ENCODE assay signal across 16 cellular contexts in the genomic region with DNA sequence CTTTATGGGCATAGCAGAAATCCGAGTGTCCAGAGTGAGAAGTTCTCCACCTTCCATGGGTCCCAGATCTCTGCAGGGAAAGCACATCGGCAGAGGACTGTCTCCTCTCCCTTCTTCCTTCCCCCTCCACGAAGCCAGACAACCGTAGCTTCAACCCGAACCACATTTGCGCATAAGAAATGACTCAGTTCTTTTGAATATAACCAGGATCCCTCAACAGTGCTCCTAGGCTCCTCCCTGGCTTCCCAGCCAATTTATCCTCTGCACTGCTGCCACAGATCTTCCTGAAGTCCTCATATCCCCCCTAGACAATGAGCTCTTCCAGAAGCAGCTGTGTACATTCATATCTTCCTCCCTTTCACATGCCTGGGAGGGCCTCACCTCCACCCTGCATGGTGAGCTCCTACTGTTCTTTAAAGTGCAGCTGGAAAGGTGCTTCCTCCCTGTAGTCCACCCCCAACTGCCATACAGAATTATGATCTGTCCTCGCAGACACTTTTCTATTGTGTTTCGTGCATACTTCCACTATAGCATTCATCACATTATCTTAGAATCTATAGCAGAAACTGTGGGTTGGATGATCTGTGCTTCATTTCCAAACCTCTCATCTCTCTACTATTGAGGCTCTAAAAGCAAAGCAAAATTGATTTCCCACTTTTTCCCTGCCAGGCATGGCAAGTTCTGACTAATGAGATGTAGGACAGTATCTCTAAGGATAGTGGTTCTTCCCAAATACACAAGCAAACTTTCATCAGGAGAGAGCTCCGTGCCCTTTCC.
"Had no signal": no experiment of that assay in that cellular context is flagged by ENCODE, and none has a peak within 500 bp of the region (broad histone marks: within the 10 kb centered on the region; RNA-seq: fewer than 3 reads in every experiment).

No MANE protein-coding gene starts in this region.

- H3K36me3 ChIP-seq: colonic mucosa, gastroesophageal sphincter, left lung, prostate gland, spleen, tibial nerve, vagina had no signal

- DNase-seq: activated CD4-positive, alpha-beta memory T cell treated with anti-CD3 and anti-CD28 coated beads for 36 hours; activated CD4-positive, alpha-beta T cell treated with anti-CD3 and anti-CD28 coated beads for 1 hour; activated naive CD4-positive, alpha-beta T cell; colonic mucosa; islet precursor cell; left lung; natural killer cell; spleen; stimulated activated CD4-positive, alpha-beta T cell treated with anti-CD3 and anti-CD28 coated beads, Interleukin-1b, Interleukin-23, amount 100 ng/mL, for 48 hours; stimulated activated naive B cell treated with anti-CD40 and anti-IgM and Interleukin-4, amounts not matched to agents 10 μg/mL and 1 μg/mL and 100 μg/mL, for 72 hours had no signal

- H3K9me3 ChIP-seq: colonic mucosa, left lung, prostate gland, spleen, tibial nerve, vagina had no signal

- H3K36me3 Mint-ChIP-seq: activated CD4-positive, alpha-beta memory T cell treated with anti-CD3 and anti-CD28 coated beads for 36 hours; natural killer cell; stimulated activated naive B cell treated with anti-CD40 and anti-IgM and Interleukin-4, amounts not matched to agents 10 μg/mL and 1 μg/mL and 100 μg/mL, for 72 hours had no signal

- ATAC-seq: gastroesophageal sphincter; left lung; natural killer cell; sciatic nerve; stimulated activated naive B cell treated with anti-CD40 and anti-IgM and Interleukin-4, amounts not matched to agents 10 μg/mL and 1 μg/mL and 100 μg/mL, for 72 hours had no signal

- H3K4me3 ChIP-seq: colonic mucosa, gastroesophageal sphincter, left lung, prostate gland, spleen, tibial nerve, vagina had no signal

- H3K9me3 Mint-ChIP-seq: activated CD4-positive, alpha-beta memory T cell treated with anti-CD3 and anti-CD28 coated beads for 36 hours; activated T-helper 1 cell treated with anti-CD3 and anti-CD28 coated beads, Interleukin-12 subunit alpha, Interleukin-12 subunit beta, Interleukin-2, Interleukin-4 antibody, amounts not matched to agents 30 ng/mL and 10 ng/mL and 1 ng/mL, durations not matched to agents 14 hours and 24 hours and 36 hours; natural killer cell had no signal

- H3K27me3 ChIP-seq: colonic mucosa, tibial nerve, vagina had no signal

- H3K4me1 Mint-ChIP-seq: natural killer cell; stimulated activated naive B cell treated with anti-CD40 and anti-IgM and Interleukin-4, amounts not matched to agents 10 μg/mL and 1 μg/mL and 100 μg/mL, for 72 hours had no signal

- H3K27ac Mint-ChIP-seq: activated CD4-positive, alpha-beta memory T cell treated with anti-CD3 and anti-CD28 coated beads for 36 hours; activated T-helper 1 cell treated with anti-CD3 and anti-CD28 coated beads, Interleukin-12 subunit alpha, Interleukin-12 subunit beta, Interleukin-2, Interleukin-4 antibody, amounts not matched to agents 30 ng/mL and 10 ng/mL and 1 ng/mL, durations not matched to agents 14 hours and 24 hours and 36 hours; natural killer cell; stimulated activated naive B cell treated with anti-CD40 and anti-IgM and Interleukin-4, amounts not matched to agents 10 μg/mL and 1 μg/mL and 100 μg/mL, for 72 hours had no signal

- H3K4me1 ChIP-seq: colonic mucosa, gastroesophageal sphincter, left lung, prostate gland, spleen, tibial nerve, vagina had no signal

- H3K27ac ChIP-seq: colonic mucosa, gastroesophageal sphincter, left lung, prostate gland, spleen, tibial nerve, vagina had no signal

- H3K4me3 Mint-ChIP-seq: activated CD4-positive, alpha-beta memory T cell treated with anti-CD3 and anti-CD28 coated beads for 36 hours; activated T-helper 1 cell treated with anti-CD3 and anti-CD28 coated beads, Interleukin-12 subunit alpha, Interleukin-12 subunit beta, Interleukin-2, Interleukin-4 antibody, amounts not matched to agents 30 ng/mL and 10 ng/mL and 1 ng/mL, durations not matched to agents 14 hours and 24 hours and 36 hours; natural killer cell; stimulated activated naive B cell treated with anti-CD40 and anti-IgM and Interleukin-4, amounts not matched to agents 10 μg/mL and 1 μg/mL and 100 μg/mL, for 72 hours had no signal
